In genomic region chr17:54971147-54971546, GRCh38 we compare ENCODE assay signal across 18 cellular contexts.
"Had no signal": no experiment of that assay in that cellular context is flagged by ENCODE, and none has a peak within 500 bp of the region (broad histone marks: within the 10 kb centered on the region; RNA-seq: fewer than 3 reads in every experiment).

No MANE protein-coding gene starts in this region.

- H3K9me3 Mint-ChIP-seq: activated CD4-positive, alpha-beta T cell treated with anti-CD3 and anti-CD28 coated beads, Interleukin-2, amount 10 ng/mL, durations not matched to agents 7 days and 5 days; activated naive CD4-positive, alpha-beta T cell treated with anti-CD3 and anti-CD28 coated beads for 36 hours; activated T-cell treated with anti-CD3 and anti-CD28 coated beads, Interleukin-2, amount 50 U/mL, for 24 hours; activated T-helper 2 cell treated with anti-CD3 and anti-CD28 coated beads, Interferon-gamma antibody, Interleukin-2, Interleukin-4, amounts not matched to agents 10 μg/mL and 5 μg/mL and 100 μg/mL, durations not matched to agents 14 hours and 24 hours and 36 hours; immature natural killer cell; naive thymus-derived CD4-positive, alpha-beta T cell; T-cell had no signal

- H3K27me3 ChIP-seq: heart left ventricle, neutrophil had no signal

- H3K36me3 Mint-ChIP-seq: immature natural killer cell had no signal

- H3K4me3 ChIP-seq: heart left ventricle had no signal

- H3K27ac ChIP-seq: epithelial cell of prostate, heart left ventricle, neutrophil had no signal

- DNase-seq: activated CD4-positive, alpha-beta T cell treated with anti-CD3 and anti-CD28 coated beads, Interleukin-2, amount 10 ng/mL, durations not matched to agents 7 days and 5 days; activated CD8-positive, alpha-beta T cell treated with anti-CD3 and anti-CD28 coated beads, Interleukin-2, amount 10 ng/mL, durations not matched to agents 7 days and 5 days; activated naive CD4-positive, alpha-beta T cell treated with anti-CD3 and anti-CD28 coated beads for 36 hours; activated T-cell treated with anti-CD3 and anti-CD28 coated beads, Interleukin-2, amount 50 U/mL, for 24 hours; anterior cingulate cortex; caudate nucleus; endodermal cell; foreskin melanocyte; heart left ventricle; immature natural killer cell; mesendoderm; naive thymus-derived CD4-positive, alpha-beta T cell; stimulated activated naive CD4-positive, alpha-beta T cell; T-cell had no signal

- H3K27ac Mint-ChIP-seq: activated CD8-positive, alpha-beta T cell treated with anti-CD3 and anti-CD28 coated beads, Interleukin-2, amount 10 ng/mL, durations not matched to agents 7 days and 5 days; activated naive CD4-positive, alpha-beta T cell treated with anti-CD3 and anti-CD28 coated beads for 36 hours; activated T-cell treated with anti-CD3 and anti-CD28 coated beads, Interleukin-2, amount 50 U/mL, for 24 hours; activated T-helper 2 cell treated with anti-CD3 and anti-CD28 coated beads, Interferon-gamma antibody, Interleukin-2, Interleukin-4, amounts not matched to agents 10 μg/mL and 5 μg/mL and 100 μg/mL, durations not matched to agents 14 hours and 24 hours and 36 hours; endodermal cell had no signal

- H3K9me3 ChIP-seq: heart left ventricle, neutrophil had no signal

- H3K36me3 ChIP-seq: heart left ventricle, neutrophil had no signal

- H3K27me3 Mint-ChIP-seq: activated CD4-positive, alpha-beta T cell treated with anti-CD3 and anti-CD28 coated beads, Interleukin-2, amount 10 ng/mL, durations not matched to agents 7 days and 5 days; activated T-cell treated with anti-CD3 and anti-CD28 coated beads, Interleukin-2, amount 50 U/mL, for 24 hours; brain; naive thymus-derived CD4-positive, alpha-beta T cell; T-cell had no signal

- ATAC-seq: activated CD8-positive, alpha-beta T cell treated with anti-CD3 and anti-CD28 coated beads, Interleukin-2, amount 10 ng/mL, durations not matched to agents 7 days and 5 days; heart left ventricle; naive thymus-derived CD4-positive, alpha-beta T cell; T-cell had no signal

- H3K4me3 Mint-ChIP-seq: activated CD8-positive, alpha-beta T cell treated with anti-CD3 and anti-CD28 coated beads, Interleukin-2, amount 10 ng/mL, durations not matched to agents 7 days and 5 days; activated naive CD4-positive, alpha-beta T cell treated with anti-CD3 and anti-CD28 coated beads for 36 hours; activated T-cell treated with anti-CD3 and anti-CD28 coated beads, Interleukin-2, amount 50 U/mL, for 24 hours; endodermal cell had no signal
